ENCODE assay signal across 8 cellular contexts in genomic region chr7:104983620-104984539, GRCh38. TPM values are rescaled to one million over a fixed set of nuclear protein-coding genes. Genes with fewer than 3 reads are reported as not detected.
A peak's percentile ranks its signal among the peaks of the same experiment; 100 is the strongest.
DNase-seq lines count a peak whose midpoint lies in the region; FAIRE-seq and TF ChIP-seq lines count a peak whose summit lies in the region.

No MANE protein-coding gene starts in this region.

- FAIRE-seq in frontal cortex (lab: Jason Lieb, UNC): no peak

- H3K27ac ChIP-seq in GM23248 (peak overlapping the region; percentile 95), suprapubic skin (peak overlapping the region; percentile 95)

- H3K9me3 ChIP-seq in ES-I3 (ENCODE audit: control insufficient read depth, insufficient read depth, low read length): no peaks in the 10 kb centered on the region
- H3K9me3 ChIP-seq in GM23248 (ENCODE audit: low read depth): no peaks in the 10 kb centered on the region
- H3K9me3 ChIP-seq in suprapubic skin: no peaks in the 10 kb centered on the region

- H3K4me3 ChIP-seq in GM23248 (peak overlapping the region; percentile 76), suprapubic skin (peak overlapping the region; percentile 52)

- no peaks in the 10 kb centered on the region for H3K9me2 ChIP-seq in GM23248 (ENCODE audit: insufficient read depth)

- H3K4me1 ChIP-seq in ES-I3 (ENCODE audit: insufficient read depth, low read length) (peaks cover 12% of the 10 kb centered on the region), GM23248 (ENCODE audit: insufficient read depth) (peaks cover 71% of the 10 kb centered on the region), suprapubic skin (peaks cover 86% of the 10 kb centered on the region)

- peak overlapping the region; percentile 90 for H3K4me2 ChIP-seq in GM23248 (ENCODE audit: unreplicated experiment)

- no peaks in the 10 kb centered on the region for H4K20me1 ChIP-seq in GM23248 (ENCODE audit: insufficient read depth)

- TF ChIP-seq CTCF in suprapubic skin (IDR thresholded peaks at IDR 0.05): peak; percentile 32 to 63

- H3K79me2 ChIP-seq in GM23248 (ENCODE audit: insufficient read depth): peaks cover 43% of the 10 kb centered on the region

- TF ChIP-seq POLR2A in suprapubic skin (IDR thresholded peaks at IDR 0.05): peak; percentile 19 to 92

- in situ Hi-C loops in GM23248 (cut with MboI): no loop called here

- DNase-seq in GM23248 (peak; percentile 97), Kasumi-1 (lab: John Stamatoyannopoulos, UW) (peak; percentile 94 to 95), SHP77 treated with DMSO at 0.1 percent for 48 hours (lab: John Stamatoyannopoulos, UW) (peak; percentile 76), frontal cortex (ENCODE audit: low spot score in 2 of 2) (peak; percentile 60 to 79), nucleus accumbens (lab: John Stamatoyannopoulos, UW) (peak; percentile 41 to 94 (median 87)), suprapubic skin (ENCODE audit: low spot score in 2 of 2) (peak; percentile 92 to 94)
- peak; percentile 71 for DNase-seq in activated gamma-delta T cell treated with anti-CD3 and anti-CD28 coated beads, Interleukin-2, amount 50 U/mL, for 16 hours (ENCODE audit: low read depth)

- no peak for TF ChIP-seq EP300 in suprapubic skin (IDR thresholded peaks at IDR 0.05)

- H3K9ac ChIP-seq in ES-I3 (ENCODE audit: low read depth, low read length): peak overlapping the region; percentile 85
- H3K9ac ChIP-seq in GM23248: peak overlapping the region; percentile 91

- H3K27me3 ChIP-seq in GM23248 (replicated peaks; ENCODE audit: insufficient read depth) (no peaks in the 10 kb centered on the region), suprapubic skin (no peaks in the 10 kb centered on the region)

- WGBS in GM23248 (ENCODE audit: low coverage in 1 of 2, low lambda C conversion rate in 2 of 2, missing lambda C conversion rate in 2 of 2), 2 experiments: 1 to 2% methylated on average over 54 to 62 of the region's 62 CpGs
- under 1% methylated on average over 54 of the region's 62 CpGs for WGBS in suprapubic skin

- H3F3A ChIP-seq in GM23248 (ENCODE audit: insufficient read depth): peaks cover 81% of the 10 kb centered on the region

- H2AFZ ChIP-seq in GM23248: peak overlapping the region; percentile 63

- H3K36me3 ChIP-seq in ES-I3 (ENCODE audit: insufficient read depth, low read length) (no peaks in the 10 kb centered on the region), GM23248 (ENCODE audit: low read depth) (peaks cover 3% of the 10 kb centered on the region; the same call in 1 of the 2 replicates), suprapubic skin (no peaks in the 10 kb centered on the region)

RNA-seq across cellular contexts. Expression of gene KMT2E, which starts 30.1 kb away (rescaled TPM):
- 29.1 and 30.7 TPM in 2 replicates for total RNA-seq in GM23248 (2014; rRNA removed; shearing (Covaris generic))
- polyA plus RNA-seq in GM23248 (2016; fragmentation: Nextera tagmentation; extraction: Ambion mirVana): 63.2 and 63.5 TPM in 2 replicates
- 217 TPM for total RNA-seq in frontal cortex
- 100 to 1,000 TPM in 2 of 4 donors, 10 to 100 TPM in 2; 93.9 to 208 (median 118) TPM for total RNA-seq in suprapubic skin

Comparison
In these comparisons a context has a peak if more than half of its experiments do, and no peak if none do; other contexts are left out.
1. Peak in every context shown above with its lines: DNase-seq, H3K4me3 ChIP-seq and H3K27ac ChIP-seq.